1 cellular context compared by ENCODE assay signal in the genomic region with DNA sequence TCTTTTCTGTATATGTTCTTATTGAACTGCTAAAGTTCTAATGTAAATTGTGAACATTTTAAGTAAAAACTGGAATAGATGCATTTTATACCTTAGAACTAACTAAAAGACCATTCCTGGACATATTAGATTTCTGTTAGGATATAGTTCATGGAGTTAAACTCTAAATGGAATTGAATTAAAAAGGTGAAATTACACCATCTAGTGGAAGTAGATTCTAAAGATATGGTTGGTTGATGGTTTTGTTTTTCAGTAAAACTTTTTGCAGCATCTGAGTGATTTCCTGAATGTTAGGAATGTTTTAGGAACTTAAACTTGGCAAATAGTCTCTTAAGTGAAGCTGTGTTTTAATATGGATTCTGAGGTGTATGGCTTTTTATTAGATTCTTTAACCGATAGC.
TF ChIP-seq lines count a peak whose summit lies in the region.

No MANE protein-coding gene starts in this region.

TF ChIP-seq in H1, 55 proteins besides CTCF, POLR2A, EP300 and RAD21 (continued from another document):
- TF ChIP-seq, protein P1, sequence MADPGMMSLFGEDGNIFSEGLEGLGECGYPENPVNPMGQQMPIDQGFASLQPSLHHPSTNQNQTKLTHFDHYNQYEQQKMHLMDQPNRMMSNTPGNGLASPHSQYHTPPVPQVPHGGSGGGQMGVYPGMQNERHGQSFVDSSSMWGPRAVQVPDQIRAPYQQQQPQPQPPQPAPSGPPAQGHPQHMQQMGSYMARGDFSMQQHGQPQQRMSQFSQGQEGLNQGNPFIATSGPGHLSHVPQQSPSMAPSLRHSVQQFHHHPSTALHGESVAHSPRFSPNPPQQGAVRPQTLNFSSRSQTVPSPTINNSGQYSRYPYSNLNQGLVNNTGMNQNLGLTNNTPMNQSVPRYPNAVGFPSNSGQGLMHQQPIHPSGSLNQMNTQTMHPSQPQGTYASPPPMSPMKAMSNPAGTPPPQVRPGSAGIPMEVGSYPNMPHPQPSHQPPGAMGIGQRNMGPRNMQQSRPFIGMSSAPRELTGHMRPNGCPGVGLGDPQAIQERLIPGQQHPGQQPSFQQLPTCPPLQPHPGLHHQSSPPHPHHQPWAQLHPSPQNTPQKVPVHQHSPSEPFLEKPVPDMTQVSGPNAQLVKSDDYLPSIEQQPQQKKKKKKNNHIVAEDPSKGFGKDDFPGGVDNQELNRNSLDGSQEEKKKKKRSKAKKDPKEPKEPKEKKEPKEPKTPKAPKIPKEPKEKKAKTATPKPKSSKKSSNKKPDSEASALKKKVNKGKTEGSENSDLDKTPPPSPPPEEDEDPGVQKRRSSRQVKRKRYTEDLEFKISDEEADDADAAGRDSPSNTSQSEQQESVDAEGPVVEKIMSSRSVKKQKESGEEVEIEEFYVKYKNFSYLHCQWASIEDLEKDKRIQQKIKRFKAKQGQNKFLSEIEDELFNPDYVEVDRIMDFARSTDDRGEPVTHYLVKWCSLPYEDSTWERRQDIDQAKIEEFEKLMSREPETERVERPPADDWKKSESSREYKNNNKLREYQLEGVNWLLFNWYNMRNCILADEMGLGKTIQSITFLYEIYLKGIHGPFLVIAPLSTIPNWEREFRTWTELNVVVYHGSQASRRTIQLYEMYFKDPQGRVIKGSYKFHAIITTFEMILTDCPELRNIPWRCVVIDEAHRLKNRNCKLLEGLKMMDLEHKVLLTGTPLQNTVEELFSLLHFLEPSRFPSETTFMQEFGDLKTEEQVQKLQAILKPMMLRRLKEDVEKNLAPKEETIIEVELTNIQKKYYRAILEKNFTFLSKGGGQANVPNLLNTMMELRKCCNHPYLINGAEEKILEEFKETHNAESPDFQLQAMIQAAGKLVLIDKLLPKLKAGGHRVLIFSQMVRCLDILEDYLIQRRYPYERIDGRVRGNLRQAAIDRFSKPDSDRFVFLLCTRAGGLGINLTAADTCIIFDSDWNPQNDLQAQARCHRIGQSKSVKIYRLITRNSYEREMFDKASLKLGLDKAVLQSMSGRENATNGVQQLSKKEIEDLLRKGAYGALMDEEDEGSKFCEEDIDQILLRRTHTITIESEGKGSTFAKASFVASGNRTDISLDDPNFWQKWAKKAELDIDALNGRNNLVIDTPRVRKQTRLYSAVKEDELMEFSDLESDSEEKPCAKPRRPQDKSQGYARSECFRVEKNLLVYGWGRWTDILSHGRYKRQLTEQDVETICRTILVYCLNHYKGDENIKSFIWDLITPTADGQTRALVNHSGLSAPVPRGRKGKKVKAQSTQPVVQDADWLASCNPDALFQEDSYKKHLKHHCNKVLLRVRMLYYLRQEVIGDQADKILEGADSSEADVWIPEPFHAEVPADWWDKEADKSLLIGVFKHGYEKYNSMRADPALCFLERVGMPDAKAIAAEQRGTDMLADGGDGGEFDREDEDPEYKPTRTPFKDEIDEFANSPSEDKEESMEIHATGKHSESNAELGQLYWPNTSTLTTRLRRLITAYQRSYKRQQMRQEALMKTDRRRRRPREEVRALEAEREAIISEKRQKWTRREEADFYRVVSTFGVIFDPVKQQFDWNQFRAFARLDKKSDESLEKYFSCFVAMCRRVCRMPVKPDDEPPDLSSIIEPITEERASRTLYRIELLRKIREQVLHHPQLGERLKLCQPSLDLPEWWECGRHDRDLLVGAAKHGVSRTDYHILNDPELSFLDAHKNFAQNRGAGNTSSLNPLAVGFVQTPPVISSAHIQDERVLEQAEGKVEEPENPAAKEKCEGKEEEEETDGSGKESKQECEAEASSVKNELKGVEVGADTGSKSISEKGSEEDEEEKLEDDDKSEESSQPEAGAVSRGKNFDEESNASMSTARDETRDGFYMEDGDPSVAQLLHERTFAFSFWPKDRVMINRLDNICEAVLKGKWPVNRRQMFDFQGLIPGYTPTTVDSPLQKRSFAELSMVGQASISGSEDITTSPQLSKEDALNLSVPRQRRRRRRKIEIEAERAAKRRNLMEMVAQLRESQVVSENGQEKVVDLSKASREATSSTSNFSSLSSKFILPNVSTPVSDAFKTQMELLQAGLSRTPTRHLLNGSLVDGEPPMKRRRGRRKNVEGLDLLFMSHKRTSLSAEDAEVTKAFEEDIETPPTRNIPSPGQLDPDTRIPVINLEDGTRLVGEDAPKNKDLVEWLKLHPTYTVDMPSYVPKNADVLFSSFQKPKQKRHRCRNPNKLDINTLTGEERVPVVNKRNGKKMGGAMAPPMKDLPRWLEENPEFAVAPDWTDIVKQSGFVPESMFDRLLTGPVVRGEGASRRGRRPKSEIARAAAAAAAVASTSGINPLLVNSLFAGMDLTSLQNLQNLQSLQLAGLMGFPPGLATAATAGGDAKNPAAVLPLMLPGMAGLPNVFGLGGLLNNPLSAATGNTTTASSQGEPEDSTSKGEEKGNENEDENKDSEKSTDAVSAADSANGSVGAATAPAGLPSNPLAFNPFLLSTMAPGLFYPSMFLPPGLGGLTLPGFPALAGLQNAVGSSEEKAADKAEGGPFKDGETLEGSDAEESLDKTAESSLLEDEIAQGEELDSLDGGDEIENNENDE (IDR thresholded peaks at IDR 0.05; ENCODE audit: insufficient replicate concordance, low read length), result no peak
- no peak for TF ChIP-seq SP4 (IDR thresholded peaks at IDR 0.05; ENCODE audit: low read length)
TF ChIP-seq in H1: peak in this region for 0.
